Comparison of ENCODE assay signal across 11 cellular contexts in genomic region chr1:172356620-172357019, GRCh38.
DNase-seq lines count a peak whose midpoint lies in the region; ATAC-seq and TF ChIP-seq lines count a peak whose summit lies in the region.
"Had no signal": no experiment of that assay in that cellular context is flagged by ENCODE, and none has a peak within 500 bp of the region (broad histone marks: within the 10 kb centered on the region; RNA-seq: fewer than 3 reads in every experiment).

No MANE protein-coding gene starts in this region.

- H3K4me1 Mint-ChIP-seq in activated T-helper 1 cell treated with anti-CD3 and anti-CD28 coated beads, Interleukin-12 subunit alpha, Interleukin-12 subunit beta, Interleukin-2, Interleukin-4 antibody, amounts not matched to agents 30 ng/mL and 10 ng/mL and 1 ng/mL, durations not matched to agents 14 hours and 24 hours and 36 hours (ENCODE audit: low read depth): peaks cover 69% of the 10 kb centered on the region

- peak overlapping the region; percentile 53 for H3K4me3 Mint-ChIP-seq in activated T-helper 1 cell treated with anti-CD3 and anti-CD28 coated beads, Interleukin-12 subunit alpha, Interleukin-12 subunit beta, Interleukin-2, Interleukin-4 antibody, amounts not matched to agents 30 ng/mL and 10 ng/mL and 1 ng/mL, durations not matched to agents 14 hours and 24 hours and 36 hours

- no peaks in the 10 kb centered on the region for H4K20me1 ChIP-seq in Karpas-422 (ENCODE audit: insufficient read depth, low read depth, low read length)
- H4K20me1 ChIP-seq: BLaER1 treated with 17β-estradiol and CSF1 and Interleukin-3, amounts not matched to agents 10 nM and 100 nM had no signal

- no peaks in the 10 kb centered on the region for H3K27me3 Mint-ChIP-seq in activated T-helper 1 cell treated with anti-CD3 and anti-CD28 coated beads, Interleukin-12 subunit alpha, Interleukin-12 subunit beta, Interleukin-2, Interleukin-4 antibody, amounts not matched to agents 30 ng/mL and 10 ng/mL and 1 ng/mL, durations not matched to agents 14 hours and 24 hours and 36 hours (ENCODE audit: insufficient read depth)

- in situ Hi-C loops in transverse colon (cut with MboI; ENCODE audit: low pct_ligation_motif_present in 1 of 4, low pct_unique_long_range_greater_than_20kb in 1 of 4, low sequenced_read_pairs in 3 of 4): no loop called here

- H3K36me3 ChIP-seq in cardiac muscle cell (no peaks in the 10 kb centered on the region), transverse colon (no peaks in the 10 kb centered on the region), Karpas-422 (ENCODE audit: insufficient read depth, low read length) (no peaks in the 10 kb centered on the region)
- H3K36me3 ChIP-seq: BLaER1 treated with 17β-estradiol and CSF1 and Interleukin-3, amounts not matched to agents 10 nM and 100 nM had no signal

- no peak overlapping the region for H3K4me2 ChIP-seq in Karpas-422 (ENCODE audit: low read depth, low read length, poor library complexity, severe bottlenecking)

- DNase-seq in cardiac muscle cell (ENCODE audit: low read depth in 1 of 2, low spot score in 1 of 2) (peak in 1 of 2 donors; percentile 87), Right ventricle myocardium inferior (ENCODE audit: missing footprints) (no peak), inferior parietal cortex (ENCODE audit: extremely low spot score) (peak; percentile 71), transverse colon (peak; percentile 24), SHP77 (lab: John Stamatoyannopoulos, UW) (no peak), Karpas-422 (no peak)
- DNase-seq in activated T-helper 1 cell treated with anti-CD3 and anti-CD28 coated beads, Interleukin-12 subunit alpha, Interleukin-12 subunit beta, Interleukin-2, Interleukin-4 antibody, amounts not matched to agents 30 ng/mL and 10 ng/mL and 1 ng/mL, durations not matched to agents 14 hours and 24 hours and 36 hours (ENCODE audit: low spot score): no peak
- no peak for DNase-seq in stimulated activated CD4-positive, alpha-beta T cell treated with anti-CD3 and anti-CD28 coated beads, Interleukin-4, amount 100 ng/mL, for 24 hours
- DNase-seq: MM.1S, SHP77 treated with DMSO at 0.1 percent for 48 hours had no signal

- H3K4me1 ChIP-seq in cardiac muscle cell (ENCODE audit: low read depth): peaks cover 16% of the 10 kb centered on the region
- peaks cover 40 to 73% (median 57%) of the 10 kb centered on the region in 4 donors for H3K4me1 ChIP-seq in transverse colon
- no peaks in the 10 kb centered on the region for H3K4me1 ChIP-seq in Karpas-422 (ENCODE audit: low read length)

- peak; percentile 7 for TF ChIP-seq CTCF in cardiac muscle cell (IDR thresholded peaks at IDR 0.05; ENCODE audit: low read depth, low read length)
- peak in 1 of 5 experiments; percentile 29 for TF ChIP-seq CTCF in transverse colon (IDR thresholded peaks at IDR 0.05)

- peak overlapping the region; percentile 67 for H3K27ac Mint-ChIP-seq in activated T-helper 1 cell treated with anti-CD3 and anti-CD28 coated beads, Interleukin-12 subunit alpha, Interleukin-12 subunit beta, Interleukin-2, Interleukin-4 antibody, amounts not matched to agents 30 ng/mL and 10 ng/mL and 1 ng/mL, durations not matched to agents 14 hours and 24 hours and 36 hours

- H3K9me3 Mint-ChIP-seq in activated T-helper 1 cell treated with anti-CD3 and anti-CD28 coated beads, Interleukin-12 subunit alpha, Interleukin-12 subunit beta, Interleukin-2, Interleukin-4 antibody, amounts not matched to agents 30 ng/mL and 10 ng/mL and 1 ng/mL, durations not matched to agents 14 hours and 24 hours and 36 hours: peaks cover 3% of the 10 kb centered on the region

- H3K27me3 ChIP-seq in cardiac muscle cell: no peaks in the 10 kb centered on the region
- H3K27me3 ChIP-seq in transverse colon: no peaks in the 10 kb centered on the region
- H3K27me3 ChIP-seq in Karpas-422 (ENCODE audit: low read length): no peaks in the 10 kb centered on the region
- H3K27me3 ChIP-seq: BLaER1 treated with 17β-estradiol and CSF1 and Interleukin-3, amounts not matched to agents 10 nM and 100 nM had no signal

- no peaks in the 10 kb centered on the region for H3K9me2 ChIP-seq in Karpas-422 (replicated peaks; ENCODE audit: insufficient read depth, low read length)

- ATAC-seq in Right ventricle myocardium inferior: no peak

- no peak overlapping the region for H3K4me3 ChIP-seq in cardiac muscle cell
- no peak overlapping the region for H3K4me3 ChIP-seq in transverse colon
- H3K4me3 ChIP-seq in Karpas-422 (ENCODE audit: low read length): no peak overlapping the region
- H3K4me3 ChIP-seq: BLaER1 treated with 17β-estradiol and CSF1 and Interleukin-3, amounts not matched to agents 10 nM and 100 nM had no signal

- H3K27ac ChIP-seq in cardiac muscle cell (no peak overlapping the region), transverse colon (peak overlapping the region; percentile 82 to 91 (median 90)), Karpas-422 (ENCODE audit: low read length) (no peak overlapping the region)

- no peaks in the 10 kb centered on the region for H3K79me2 ChIP-seq in Karpas-422 (ENCODE audit: low read length)

- intact Hi-C loops in Right ventricle myocardium inferior (cut with DNase I): loop anchor here (5.0 kb wide), 1 partner anchor 41 kb away; no protein-coding TSS in a partner anchor
- intact Hi-C loops in activated T-helper 1 cell treated with anti-CD3 and anti-CD28 coated beads, Interleukin-12 subunit alpha, Interleukin-12 subunit beta, Interleukin-2, Interleukin-4 antibody, amounts not matched to agents 30 ng/mL and 10 ng/mL and 1 ng/mL, durations not matched to agents 14 hours and 24 hours and 36 hours (cut with micrococcal nuclease): loop anchor here (5.0 to 10.0 kb wide), 2 partner anchors 281 to 538 kb away; no protein-coding TSS in a partner anchor
- intact Hi-C loops in transverse colon (cut with DNase I; ENCODE audit: low total_unique reads): no loop called here

- no peaks in the 10 kb centered on the region for H3K9me3 ChIP-seq in cardiac muscle cell (ENCODE audit: low read depth)
- no peaks in the 10 kb centered on the region for H3K9me3 ChIP-seq in transverse colon
- H3K9me3 ChIP-seq in Karpas-422 (ENCODE audit: low read length): no peaks in the 10 kb centered on the region
- H3K9me3 ChIP-seq: BLaER1 treated with 17β-estradiol and CSF1 and Interleukin-3, amounts not matched to agents 10 nM and 100 nM had no signal

- H2AFZ ChIP-seq in Karpas-422 (ENCODE audit: low read length): no peak overlapping the region

- TF ChIP-seq POLR2A in transverse colon (IDR thresholded peaks at IDR 0.05): no peak

- peaks cover 2% of the 10 kb centered on the region for H3K36me3 Mint-ChIP-seq in activated T-helper 1 cell treated with anti-CD3 and anti-CD28 coated beads, Interleukin-12 subunit alpha, Interleukin-12 subunit beta, Interleukin-2, Interleukin-4 antibody, amounts not matched to agents 30 ng/mL and 10 ng/mL and 1 ng/mL, durations not matched to agents 14 hours and 24 hours and 36 hours (ENCODE audit: low read depth)

- no peak overlapping the region for H3K9ac ChIP-seq in Karpas-422 (ENCODE audit: low read length)
- H3K9ac ChIP-seq: BLaER1 treated with 17β-estradiol and CSF1 and Interleukin-3, amounts not matched to agents 10 nM and 100 nM had no signal

- no peak for TF ChIP-seq EP300 in transverse colon (IDR thresholded peaks at IDR 0.05; ENCODE audit: low read depth)

Comparison
In these comparisons a context has a peak if more than half of its experiments do, and no peak if none do; other contexts are left out.
1. DNase-seq: peak in inferior parietal cortex (single experiment) and transverse colon (single experiment); none in Right ventricle myocardium inferior (single experiment), activated T-helper 1 cell treated with anti-CD3 and anti-CD28 coated beads, Interleukin-12 subunit alpha, Interleukin-12 subunit beta, Interleukin-2, Interleukin-4 antibody, amounts not matched to agents 30 ng/mL and 10 ng/mL and 1 ng/mL, durations not matched to agents 14 hours and 24 hours and 36 hours (single experiment), SHP77 (0 of 2), Karpas-422 (single experiment) and stimulated activated CD4-positive, alpha-beta T cell treated with anti-CD3 and anti-CD28 coated beads, Interleukin-4, amount 100 ng/mL, for 24 hours (single experiment).
2. H3K27ac ChIP-seq: peak in transverse colon (4 of 4); none in cardiac muscle cell (single experiment) and Karpas-422 (single experiment).